35 cellular contexts compared by ENCODE assay signal in genomic region chr13:94778986-94779385, GRCh38.
"Had no signal": no experiment of that assay in that cellular context is flagged by ENCODE, and none has a peak within 500 bp of the region (broad histone marks: within the 10 kb centered on the region; RNA-seq: fewer than 3 reads in every experiment).

No MANE protein-coding gene starts in this region.

- DNase-seq: Karpas-422, Kasumi-1, MG63, MM.1S, MV-4-11, NCI-H1048, NCI-H1092, NCI-H1092 treated with DMSO at 0.1 percent for 48 hours, NCI-H1105, NCI-H1105 treated with DMSO at 0.1 percent for 48 hours, NCI-H1417, NCI-H1417 treated with DMSO at 0.1 percent for 48 hours, NCI-H1436, NCI-H1436 treated with DMSO at 0.1 percent for 48 hours, NCI-H146, NCI-H1694, NCI-H1694 treated with DMSO at 0.1 percent for 48 hours, NCI-H187, NCI-H187 treated with DMSO at 0.1 percent for 48 hours, NCI-H1930, NCI-H2029, NCI-H2029 treated with DMSO at 0.1 percent for 48 hours, NCI-H2081, NCI-H2081 treated with DMSO at 0.1 percent for 48 hours, NCI-H2107, NCI-H2171, NCI-H2171 treated with DMSO at 0.1 percent for 48 hours, NCI-H2227 treated with DMSO at 0.1 percent for 48 hours, NCI-H226, NCI-H345, NCI-H446, NCI-H446 treated with DMSO at 0.1 percent for 48 hours, NCI-H510A, NCI-H510A treated with DMSO at 0.1 percent for 48 hours had no signal

- H3K36me3 ChIP-seq: MG63 had no signal

- H3K27me3 ChIP-seq: MG63 had no signal

- H3K9me3 ChIP-seq: MG63 had no signal

- H3K4me3 ChIP-seq: MG63 had no signal

- H3K4me2 ChIP-seq: KMS-11 had no signal

- H3K27ac ChIP-seq: KMS-11 had no signal

- H3K9ac ChIP-seq: KMS-11 had no signal
